16 cellular contexts compared by ENCODE assay signal in genomic region chr12:104966677-104967076, GRCh38. TPM values are rescaled to one million over a fixed set of nuclear protein-coding genes. Genes with fewer than 3 reads are reported as not detected.
DNase-seq lines count a peak whose midpoint lies in the region; ATAC-seq and TF ChIP-seq lines count a peak whose summit lies in the region.
"Had no signal": no experiment of that assay in that cellular context is flagged by ENCODE, and none has a peak within 500 bp of the region (broad histone marks: within the 10 kb centered on the region; RNA-seq: fewer than 3 reads in every experiment).

No MANE protein-coding gene starts in this region.

- H3K4me3 ChIP-seq in lower lobe of right lung = no peak overlapping the region
- H3K4me3 ChIP-seq: GM23338, K562, lung had no signal

- peaks cover 10% of the 10 kb centered on the region for H3K27me3 ChIP-seq in lower lobe of right lung (ENCODE audit: low read depth)

- no peaks in the 10 kb centered on the region for H3K4me1 ChIP-seq in lower lobe of right lung
- H3K4me1 ChIP-seq: parathyroid adenoma had no signal

- intact Hi-C loops in cardiac septum (cut with DNase I) = no loop called here
- intact Hi-C loops in lower lobe of right lung (cut with DNase I) = no loop called here

- TF ChIP-seq CTCF in lower lobe of right lung (IDR thresholded peaks at IDR 0.05) = no peak

- ATAC-seq in GM18502 (IDR thresholded peaks at IDR 0.05; ENCODE audit: poor library complexity, unreplicated experiment) (peak; percentile 88), GM21367 (IDR thresholded peaks at IDR 0.05; ENCODE audit: unreplicated experiment) (peak; percentile 80), HG02943 (IDR thresholded peaks at IDR 0.05; ENCODE audit: low read depth, unreplicated experiment) (peak; percentile 86), HG03565 (IDR thresholded peaks at IDR 0.05; ENCODE audit: unreplicated experiment) (peak; percentile 76), lower lobe of right lung (no peak)
- ATAC-seq: activated naive CD8-positive, alpha-beta T cell treated with anti-CD3 and anti-CD28 coated beads, Interleukin-2, amount 50 U/mL, for 24 hours; GM23338; K562; stimulated activated naive CD8-positive, alpha-beta T cell treated with anti-CD3 and anti-CD28 coated beads, Interleukin-15, amount 100 ng/mL, for 72 hours had no signal

- H3K36me3 ChIP-seq in lower lobe of right lung = no peaks in the 10 kb centered on the region

- H3K27ac ChIP-seq in lower lobe of right lung = no peak overlapping the region
- H3K27ac ChIP-seq: parathyroid adenoma had no signal

- no peak for DNase-seq in A172 (ENCODE audit: low spot score)
- no peak for DNase-seq in AG08395 (ENCODE audit: low spot score)
- DNase-seq in cardiac septum (ENCODE audit: low spot score) = no peak
- DNase-seq in lower lobe of right lung = no peak
- DNase-seq: activated naive CD8-positive, alpha-beta T cell treated with anti-CD3 and anti-CD28 coated beads, Interleukin-2, amount 50 U/mL, for 24 hours; glutamatergic neuron; stimulated activated CD4-positive, alpha-beta T cell treated with anti-CD3 and anti-CD28 coated beads, Interleukin-1b, Interleukin-23, amount 100 ng/mL, for 48 hours; stimulated activated naive CD8-positive, alpha-beta T cell treated with anti-CD3 and anti-CD28 coated beads, Interleukin-15, amount 100 ng/mL, for 72 hours had no signal

- H3K9me3 ChIP-seq in lower lobe of right lung = no peaks in the 10 kb centered on the region

RNA-seq across cellular contexts. Expression of gene SLC41A2, which starts 8.6 kb away (rescaled TPM):
- total RNA-seq in A172 (2014; rRNA removed; shearing (Covaris generic)) = 22.3 and 34.7 TPM in 2 replicates
- total RNA-seq in cardiac septum (6.8 TPM), lower lobe of right lung (24.8 TPM)

RNA-seq across cellular contexts. Expression of gene NOPCHAP1, which starts 19.4 kb away (rescaled TPM):
- total RNA-seq in A172 (2014; rRNA removed; shearing (Covaris generic)) = 8.5 and 10.5 TPM in 2 replicates
- 9.4 TPM for total RNA-seq in cardiac septum
- total RNA-seq in lower lobe of right lung = 11.7 TPM

Comparison
In these comparisons a context has a peak if more than half of its experiments do, and no peak if none do; other contexts are left out.
1. ATAC-seq: peak in GM18502 (single experiment), GM21367 (single experiment), HG02943 (single experiment) and HG03565 (single experiment); none in lower lobe of right lung (0 of 2).